In the genomic region with DNA sequence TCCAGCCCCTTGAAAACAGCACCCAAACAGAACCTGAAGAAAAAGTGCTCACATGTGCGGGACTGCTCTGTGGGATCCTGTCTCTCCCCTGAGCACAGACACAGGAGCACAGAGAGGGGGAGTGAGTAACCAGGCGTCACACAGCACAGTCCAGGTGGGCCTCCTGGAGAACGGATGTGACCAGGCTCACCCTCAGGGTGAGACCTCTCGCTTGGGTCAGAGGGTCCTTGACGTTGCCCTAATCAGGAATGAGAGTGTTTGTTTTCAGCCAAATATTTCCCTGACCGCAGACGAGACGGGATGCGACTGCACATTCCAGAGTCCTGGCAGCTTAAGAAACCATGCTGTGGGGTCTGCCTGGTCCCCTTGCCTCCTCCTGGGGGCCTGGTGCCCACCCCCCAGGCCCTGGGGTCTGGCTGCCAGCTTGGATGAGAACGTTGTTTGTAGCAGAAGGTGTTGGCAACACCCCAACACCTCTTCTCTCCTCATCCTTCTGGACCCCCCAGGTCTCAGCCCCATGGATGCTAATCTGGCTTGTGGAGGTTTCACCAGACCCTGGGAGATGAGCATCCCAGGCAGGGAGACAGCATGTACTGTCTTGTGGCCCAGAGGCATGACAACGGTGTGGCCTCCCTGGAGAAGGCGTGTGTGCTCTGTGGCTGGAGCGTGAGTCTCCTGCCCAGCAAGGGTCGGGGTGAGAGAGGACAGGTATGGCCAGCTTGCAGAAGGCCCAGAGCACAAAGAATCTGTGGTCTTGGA, we compare ENCODE assay signal across 1 cellular context.
TF ChIP-seq lines count a peak whose summit lies in the region.

No MANE protein-coding gene starts in this region.

TF ChIP-seq in WTC11, 78 proteins besides CTCF, POLR2A, EP300 and RAD21:
- TF ChIP-seq ZNF138 (CRISPR knock-in tag; conservative IDR thresholded peaks at IDR 0.05) (no peak), ZNF121 (CRISPR knock-in tag; IDR thresholded peaks at IDR 0.05) (0 out of 2 replicates have a peak, but pooled peaks have one; percentile 62), ZNF416 (CRISPR knock-in tag; IDR thresholded peaks at IDR 0.05) (no peak)
- TF ChIP-seq, protein P1, sequence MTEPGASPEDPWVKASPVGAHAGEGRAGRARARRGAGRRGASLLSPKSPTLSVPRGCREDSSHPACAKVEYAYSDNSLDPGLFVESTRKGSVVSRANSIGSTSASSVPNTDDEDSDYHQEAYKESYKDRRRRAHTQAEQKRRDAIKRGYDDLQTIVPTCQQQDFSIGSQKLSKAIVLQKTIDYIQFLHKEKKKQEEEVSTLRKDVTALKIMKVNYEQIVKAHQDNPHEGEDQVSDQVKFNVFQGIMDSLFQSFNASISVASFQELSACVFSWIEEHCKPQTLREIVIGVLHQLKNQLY (CRISPR knock-in tag; IDR thresholded peaks at IDR 0.05), result no peak
